ENCODE assay signal across 11 cellular contexts in genomic region chr2:41720702-41721344, GRCh38.
A peak's percentile ranks its signal among the peaks of the same experiment; 100 is the strongest.
DNase-seq lines count a peak whose midpoint lies in the region; ATAC-seq, FAIRE-seq and TF ChIP-seq lines count a peak whose summit lies in the region.
"Had no signal": no experiment of that assay in that cellular context is flagged by ENCODE, and none has a peak within 500 bp of the region (broad histone marks: within the 10 kb centered on the region; RNA-seq: fewer than 3 reads in every experiment).

No MANE protein-coding gene starts in this region.

- H3K27ac ChIP-seq in KOPT-K1 (ENCODE audit: low read depth, low read length, poor library complexity, severe bottlenecking) (peak overlapping the region; percentile 15), kidney (ENCODE audit: low read depth in 2 of 2, low read length in 2 of 2) (peak overlapping the region in 1 of 2 donors; percentile 40)

- TF ChIP-seq CTCF in kidney (IDR thresholded peaks at IDR 0.05; ENCODE audit: borderline replicate concordance, extremely low read depth, insufficient read depth), result no peak

- H3K36me3 ChIP-seq in KOPT-K1 (ENCODE audit: insufficient read depth, low read length) (no peaks in the 10 kb centered on the region), kidney (ENCODE audit: control insufficient read depth in 1 of 2, insufficient read depth in 2 of 2, low read length in 2 of 2) (no peaks in the 10 kb centered on the region)

- peaks cover 6 to 28% of the 10 kb centered on the region in 2 donors for H3K4me1 ChIP-seq in kidney (ENCODE audit: control insufficient read depth in 1 of 2, insufficient read depth in 1 of 2, low read depth in 1 of 2, low read length in 2 of 2)

- DNase-seq in kidney (no peak), SKM-1 (lab: John Stamatoyannopoulos, UW; ENCODE audit: unreplicated experiment) (no peak), RCC 7860 (ENCODE audit: low spot score) (no peak), GDM1 (lab: John Stamatoyannopoulos, UW) (no peak)
- no peak for DNase-seq in effector CD4-positive, alpha-beta T cell
- DNase-seq: activated CD4-positive, alpha-beta T cell treated with anti-CD3 and anti-CD28 coated beads, Interleukin-2, amount 50 U/mL, for 48 hours; DMS 273 treated with DMSO at 0.1 percent for 48 hours; NCI-H446 had no signal

- H3K9me3 ChIP-seq in KOPT-K1 (ENCODE audit: insufficient read depth, low read length, poor library complexity, severe bottlenecking) (no peaks in the 10 kb centered on the region), kidney (ENCODE audit: control insufficient read depth in 1 of 2, low read length in 2 of 2) (no peaks in the 10 kb centered on the region)

- no peak overlapping the region for H3K9ac ChIP-seq in kidney (ENCODE audit: low read length in 2 of 2)

- peak overlapping the region; percentile 45 to 49 for H3K4me3 ChIP-seq in kidney (ENCODE audit: low read length in 2 of 2)

- intact Hi-C loops in kidney (cut with DNase I), result no loop called here

- FAIRE-seq in kidney (lab: Jason Lieb, UNC) (no peak), RCC 7860 (lab: Jason Lieb, UNC) (no peak)

- peak; percentile 19 for ATAC-seq in GM18502 (IDR thresholded peaks at IDR 0.05; ENCODE audit: poor library complexity, unreplicated experiment)
- ATAC-seq in GM21786 (IDR thresholded peaks at IDR 0.05; ENCODE audit: unreplicated experiment), result peak; percentile 19
